In the genomic region with DNA sequence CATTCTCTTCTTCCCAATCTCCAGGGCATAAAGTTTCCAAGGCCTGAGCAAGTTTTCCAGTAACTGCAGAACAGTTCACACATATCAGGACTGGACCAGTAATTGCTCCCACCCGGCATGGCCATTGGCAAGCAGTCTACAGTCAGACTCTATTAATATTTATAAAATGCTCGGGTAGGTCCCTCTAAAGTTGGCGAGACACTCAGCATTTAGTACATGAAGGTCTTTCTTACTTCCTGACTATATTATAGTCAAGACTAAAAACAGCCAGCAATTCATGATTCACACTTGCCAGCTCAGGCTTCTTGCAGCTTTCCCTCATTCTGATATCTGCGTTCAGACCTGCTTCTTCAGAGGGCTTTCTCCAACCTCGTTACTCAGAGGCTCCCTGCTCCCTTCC, we compare ENCODE assay signal across 12 cellular contexts. TPM values are rescaled to one million over a fixed set of nuclear protein-coding genes. Genes with fewer than 3 reads are reported as not detected.
DNase-seq lines count a peak whose midpoint lies in the region; ATAC-seq and TF ChIP-seq lines count a peak whose summit lies in the region.
"Had no signal": no experiment of that assay in that cellular context is flagged by ENCODE, and none has a peak within 500 bp of the region (broad histone marks: within the 10 kb centered on the region; RNA-seq: fewer than 3 reads in every experiment).

No MANE protein-coding gene starts in this region.

- H3K4me3 ChIP-seq in gastroesophageal sphincter = no peak overlapping the region
- no peak overlapping the region for H3K4me3 ChIP-seq in smooth muscle cell
- H3K4me3 ChIP-seq: left lung, upper lobe of right lung had no signal

- H3K36me3 ChIP-seq in gastroesophageal sphincter = peaks cover 0 to 9% of the 10 kb centered on the region in 2 donors
- H3K36me3 ChIP-seq in smooth muscle cell (ENCODE audit: low read depth) = peaks cover under 1% of the 10 kb centered on the region
- H3K36me3 ChIP-seq: left lung had no signal

- ATAC-seq in gastroesophageal sphincter (no peak), GM19452 (IDR thresholded peaks at IDR 0.05; ENCODE audit: unreplicated experiment) (no peak), GM18861 (IDR thresholded peaks at IDR 0.05; ENCODE audit: unreplicated experiment) (no peak)
- no peak for ATAC-seq in effector memory CD8-positive, alpha-beta T cell (replicated peaks)
- ATAC-seq: left lung, upper lobe of right lung had no signal

- TF ChIP-seq CTCF in gastroesophageal sphincter (IDR thresholded peaks at IDR 0.05) (no peak), smooth muscle cell (IDR thresholded peaks at IDR 0.05; ENCODE audit: borderline replicate concordance, insufficient read depth, poor library complexity, severe bottlenecking) (no peak)

- H3K4me2 ChIP-seq in smooth muscle cell = peak overlapping the region; percentile 72

- H3K36me3 Mint-ChIP-seq in effector memory CD8-positive, alpha-beta T cell (ENCODE audit: insufficient read depth) = no peaks in the 10 kb centered on the region

- peaks cover 7 to 78% (median 8%) of the 10 kb centered on the region in 3 donors for H3K4me1 ChIP-seq in gastroesophageal sphincter
- H3K4me1 ChIP-seq in smooth muscle cell (ENCODE audit: low read depth) = peaks cover 9% of the 10 kb centered on the region

- no peak overlapping the region for H2AFZ ChIP-seq in smooth muscle cell (ENCODE audit: low read depth)

- no peaks in the 10 kb centered on the region for H3K9me3 Mint-ChIP-seq in effector memory CD8-positive, alpha-beta T cell

- H3K9me3 ChIP-seq in gastroesophageal sphincter = no peaks in the 10 kb centered on the region
- H3K9me3 ChIP-seq in smooth muscle cell (replicated peaks; ENCODE audit: low read depth) = no peaks in the 10 kb centered on the region
- H3K9me3 ChIP-seq: left lung, upper lobe of right lung had no signal

- WGBS in gastroesophageal sphincter (ENCODE audit: low coverage in 1 of 2), 2 donors = 10 to 50% methylated on average over 4 to 5 of the region's 5 CpGs
- WGBS in smooth muscle cell (ENCODE audit: low lambda C conversion rate) = 37% methylated on average over 5 of the region's 5 CpGs

- TF ChIP-seq EP300 in gastroesophageal sphincter (IDR thresholded peaks at IDR 0.05) = no peak

- no peak overlapping the region for H3K9ac ChIP-seq in smooth muscle cell (ENCODE audit: low read depth)

- no peaks in the 10 kb centered on the region for H3K27me3 ChIP-seq in gastroesophageal sphincter
- no peaks in the 10 kb centered on the region for H3K27me3 ChIP-seq in smooth muscle cell (ENCODE audit: low read depth)
- H3K27me3 ChIP-seq: left lung, upper lobe of right lung had no signal

- peak overlapping the region in 3 of 4 donors; percentile 12 to 22 (median 13) for H3K27ac ChIP-seq in gastroesophageal sphincter
- peak overlapping the region; percentile 49 for H3K27ac ChIP-seq in smooth muscle cell (ENCODE audit: low read depth)
- H3K27ac ChIP-seq: left lung, upper lobe of right lung had no signal

- peaks cover 37% of the 10 kb centered on the region for H4K20me1 ChIP-seq in smooth muscle cell (ENCODE audit: low read depth)

- DNase-seq in HCEC 1CT (peak; percentile 75), amniotic epithelial cell (ENCODE audit: low read depth) (peak; percentile 79), smooth muscle cell (lab: John Stamatoyannopoulos, UW; ENCODE audit: unreplicated experiment) (no peak), NCI-H2196 treated with DMSO at 0.1 percent for 48 hours (lab: John Stamatoyannopoulos, UW; ENCODE audit: unreplicated experiment) (no peak)
- DNase-seq in effector memory CD8-positive, alpha-beta T cell = no peak
- DNase-seq: amygdala, left lung, NCI-H1436 treated with DMSO at 0.1 percent for 48 hours, upper lobe of right lung had no signal

- no peaks in the 10 kb centered on the region for H3F3A ChIP-seq in smooth muscle cell (ENCODE audit: low read depth)

- H3K4me3 Mint-ChIP-seq in effector memory CD8-positive, alpha-beta T cell = no peak overlapping the region

- peaks cover 4% of the 10 kb centered on the region for H3K79me2 ChIP-seq in smooth muscle cell (ENCODE audit: low read depth)

- TF ChIP-seq POLR2A in gastroesophageal sphincter (IDR thresholded peaks at IDR 0.05) = no peak

- no peaks in the 10 kb centered on the region for H3K27me3 Mint-ChIP-seq in effector memory CD8-positive, alpha-beta T cell

- H3K4me1 Mint-ChIP-seq in effector memory CD8-positive, alpha-beta T cell (ENCODE audit: low read depth in 2 of 2) = peaks cover 0 to 2% of the 10 kb centered on the region in 2 donors

- peak overlapping the region in 1 of 2 donors; percentile 8 for H3K27ac Mint-ChIP-seq in effector memory CD8-positive, alpha-beta T cell

RNA-seq across cellular contexts. Expression of a gene that starts 25.4 kb away (rescaled TPM):
- total RNA-seq in gastroesophageal sphincter (10 to 100 TPM; 58.7 to 69.9 (median 65.6) TPM), smooth muscle cell (130 and 141 TPM in 2 replicates)
- 205 and 250 TPM in 2 replicates for polyA plus RNA-seq in smooth muscle cell

Comparison
In these comparisons a context has a peak if more than half of its experiments do, and no peak if none do; other contexts are left out.
1. DNase-seq: peak in HCEC 1CT (single experiment) and amniotic epithelial cell (single experiment); none in smooth muscle cell (single experiment), effector memory CD8-positive, alpha-beta T cell (0 of 3) and NCI-H2196 treated with DMSO at 0.1 percent for 48 hours (single experiment).